19 cellular contexts compared by ENCODE assay signal in genomic region chr7:157951300-157952049, GRCh38.
"Had no signal": no experiment of that assay in that cellular context is flagged by ENCODE, and none has a peak within 500 bp of the region (broad histone marks: within the 10 kb centered on the region; RNA-seq: fewer than 3 reads in every experiment).

No MANE protein-coding gene starts in this region.

- H3K4me3 ChIP-seq: mucosa of descending colon, right atrium auricular region, sigmoid colon, skin epidermis, stomach, thoracic aorta, upper lobe of left lung, vagina had no signal

- H3K4me1 Mint-ChIP-seq: immature natural killer cell had no signal

- H3K27ac ChIP-seq: foreskin keratinocyte, right atrium auricular region, sigmoid colon, skin epidermis, stomach, thoracic aorta, upper lobe of left lung, vagina had no signal

- H3K4me3 Mint-ChIP-seq: immature natural killer cell; naive thymus-derived CD8-positive, alpha-beta T cell had no signal

- H3K27ac Mint-ChIP-seq: immature natural killer cell; naive thymus-derived CD8-positive, alpha-beta T cell had no signal

- ATAC-seq: foreskin keratinocyte; left cardiac atrium; left ventricle myocardium superior; mucosa of descending colon; naive thymus-derived CD8-positive, alpha-beta T cell had no signal

- H3K4me1 ChIP-seq: foreskin keratinocyte, right atrium auricular region, sigmoid colon, stomach, upper lobe of left lung, vagina had no signal

- DNase-seq: dermis blood vessel endothelial cell; erythroblast; foreskin keratinocyte; immature natural killer cell; kidney; left cardiac atrium; left ventricle myocardium superior; naive thymus-derived CD8-positive, alpha-beta T cell; sigmoid colon; stimulated activated CD4-positive, alpha-beta T cell treated with anti-CD3 and anti-CD28 coated beads, Interleukin-12 subunit alpha, Interleukin-12 subunit beta, amount 100 ng/mL, for 4 hours; stimulated activated naive CD4-positive, alpha-beta T cell; stomach; substantia nigra; upper lobe of left lung had no signal

- H3K27me3 ChIP-seq: foreskin keratinocyte, right atrium auricular region, sigmoid colon, upper lobe of left lung, vagina had no signal

- H3K36me3 ChIP-seq: right atrium auricular region, sigmoid colon, stomach, thoracic aorta, upper lobe of left lung, vagina had no signal

- H3K36me3 Mint-ChIP-seq: immature natural killer cell had no signal
